ENCODE assay signal across 14 cellular contexts in the genomic region with DNA sequence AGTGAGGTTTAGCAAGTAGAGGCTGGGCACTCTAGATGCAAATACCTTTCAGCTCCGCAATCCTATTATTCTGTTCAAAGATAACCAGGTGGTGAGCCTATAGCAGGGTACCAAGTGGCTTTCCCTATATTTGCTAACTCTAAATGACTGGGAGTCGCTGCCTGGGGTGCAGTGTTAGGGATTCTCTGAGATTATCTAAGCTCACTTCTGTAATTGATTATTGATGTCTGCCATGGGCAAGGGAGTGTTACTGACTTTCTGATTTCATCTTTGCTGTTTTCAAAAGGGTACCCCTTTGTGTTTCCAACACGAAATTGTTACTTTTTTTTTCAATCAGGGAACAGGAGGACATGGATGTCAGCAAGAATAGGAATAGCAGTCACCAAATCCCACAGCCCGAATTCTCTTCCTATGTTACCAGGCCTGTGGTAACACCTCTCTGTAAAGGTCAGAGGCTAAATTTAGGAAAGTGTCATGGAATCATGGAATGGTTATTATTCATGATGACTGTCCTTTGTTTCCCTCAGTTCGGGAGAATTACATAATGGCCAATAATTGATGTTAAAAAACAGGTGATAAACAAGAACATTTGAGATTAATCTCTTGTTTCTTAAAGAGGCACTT.
"Had no signal": no experiment of that assay in that cellular context is flagged by ENCODE, and none has a peak within 500 bp of the region (broad histone marks: within the 10 kb centered on the region; RNA-seq: fewer than 3 reads in every experiment).

No MANE protein-coding gene starts in this region.

- H3K9me3 ChIP-seq: colonic mucosa, mucosa of descending colon had no signal

- H3K4me3 ChIP-seq: colonic mucosa, mucosa of descending colon had no signal

- DNase-seq: activated CD4-positive, alpha-beta T cell treated with anti-CD3 and anti-CD28 coated beads, Interleukin-2, amount 50 U/mL, for 4 hours; activated gamma-delta T cell treated with Interleukin-2 at 50 U/mL for 16 hours; activated naive CD8-positive, alpha-beta T cell treated with anti-CD3 and anti-CD28 coated beads for 36 hours; activated T-cell treated with anti-CD3 and anti-CD28 coated beads, Interleukin-2, amount 50 U/mL, for 48 hours; anterior cingulate cortex; glutamatergic neuron; mucosa of descending colon; natural killer cell; SIG-M5; stimulated activated CD4-positive, alpha-beta T cell treated with anti-CD3 and anti-CD28 coated beads, Interleukin-12 subunit alpha, Interleukin-12 subunit beta, amount 100 ng/mL, for 4 hours; stimulated activated naive CD4-positive, alpha-beta T cell had no signal

- H3K27ac ChIP-seq: colonic mucosa had no signal

- H3K36me3 ChIP-seq: colonic mucosa had no signal

- ATAC-seq: activated CD4-positive, CD25-positive, alpha-beta regulatory T cell treated with anti-CD3 and anti-CD28 coated beads, Interleukin-2, amount 50 U/mL, for 24 hours; natural killer cell; sciatic nerve had no signal

- H3K27me3 ChIP-seq: colonic mucosa had no signal
